14 cellular contexts compared by ENCODE assay signal in genomic region chr7:97107192-97107800, GRCh38.
"Had no signal": no experiment of that assay in that cellular context is flagged by ENCODE, and none has a peak within 500 bp of the region (broad histone marks: within the 10 kb centered on the region; RNA-seq: fewer than 3 reads in every experiment).

No MANE protein-coding gene starts in this region.

- H3K4me3 ChIP-seq: esophagus muscularis mucosa, gastrocnemius medialis, stomach, thoracic aorta, uterus had no signal

- H3K4me3 Mint-ChIP-seq: activated B cell treated with CpG ODN at 0.5 μM for 24 hours; activated CD4-positive, alpha-beta T cell treated with anti-CD3 and anti-CD28 coated beads, Interleukin-2, amount 10 ng/mL, durations not matched to agents 24 days and 14 days; endodermal cell; nephron progenitor cell; T-helper 17 cell had no signal

- H3K9me3 Mint-ChIP-seq: activated CD4-positive, alpha-beta T cell treated with anti-CD3 and anti-CD28 coated beads, Interleukin-2, amount 10 ng/mL, durations not matched to agents 24 days and 14 days had no signal

- ATAC-seq: gastrocnemius medialis, T-helper 17 cell had no signal

- H3K4me1 Mint-ChIP-seq: activated B cell treated with CpG ODN at 0.5 μM for 24 hours; activated CD4-positive, alpha-beta T cell treated with anti-CD3 and anti-CD28 coated beads, Interleukin-2, amount 10 ng/mL, durations not matched to agents 24 days and 14 days; endodermal cell; nephron progenitor cell; T-helper 17 cell had no signal

- DNase-seq: activated B cell treated with CpG ODN at 0.5 μM for 24 hours; activated CD4-positive, alpha-beta T cell treated with anti-CD3 and anti-CD28 coated beads, Interleukin-2, amount 10 ng/mL, durations not matched to agents 24 days and 14 days; activated CD8-positive, alpha-beta memory T cell treated with anti-CD3 and anti-CD28 coated beads for 24 hours; activated naive CD4-positive, alpha-beta T cell treated with Interleukin-2 at 50 U/mL for 16 hours; central memory CD4-positive, alpha-beta T cell; endodermal cell; gastrocnemius medialis; nephron progenitor cell; stimulated activated CD4-positive, alpha-beta T cell treated with anti-CD3 and anti-CD28 coated beads, Interleukin-4, amount 100 ng/mL, for 4 hours; stomach; T-helper 17 cell; uterus had no signal

- H3K27ac Mint-ChIP-seq: activated B cell treated with CpG ODN at 0.5 μM for 24 hours; activated CD4-positive, alpha-beta T cell treated with anti-CD3 and anti-CD28 coated beads, Interleukin-2, amount 10 ng/mL, durations not matched to agents 24 days and 14 days; endodermal cell; nephron progenitor cell; T-helper 17 cell had no signal
